In genomic region chr5:14668247-14668646, GRCh38 we compare ENCODE assay signal across 9 cellular contexts.
A peak's percentile ranks its signal among the peaks of the same experiment; 100 is the strongest.
DNase-seq lines count a peak whose midpoint lies in the region; ATAC-seq, FAIRE-seq and TF ChIP-seq lines count a peak whose summit lies in the region.
"Had no signal": no experiment of that assay in that cellular context is flagged by ENCODE, and none has a peak within 500 bp of the region (broad histone marks: within the 10 kb centered on the region; RNA-seq: fewer than 3 reads in every experiment).

No MANE protein-coding gene starts in this region.

- CTCF ChIA-PET in activated naive CD4-positive, alpha-beta T cell treated with anti-CD3 and anti-CD28 coated beads, Interleukin-2, amount 10 ng/mL, durations not matched to agents 7 days and 5 days (lab: Charles Lee) = interaction anchor here (1.2 to 4.8 kb wide), 2 partner anchors 11 to 16 kb away, joined by 3 to 24 read pairs; no protein-coding TSS in a partner anchor

- peaks cover 34% of the 10 kb centered on the region for H3K36me3 Mint-ChIP-seq in activated naive CD4-positive, alpha-beta T cell treated with anti-CD3 and anti-CD28 coated beads, Interleukin-2, amount 10 ng/mL, durations not matched to agents 7 days and 5 days

- TF ChIP-seq CTCF in GM12875 (IDR thresholded peaks at IDR 0.05; ENCODE audit: borderline replicate concordance, insufficient read depth, low read depth, low read length) = no peak
- TF ChIP-seq CTCF in D721Med (IDR thresholded peaks at IDR 0.05; ENCODE audit: insufficient read depth, missing control alignments) = no peak

- DNase-seq in NAMALWA (ENCODE audit: low spot score) = peak; percentile 27
- DNase-seq in activated naive CD4-positive, alpha-beta T cell treated with anti-CD3 and anti-CD28 coated beads, Interleukin-2, amount 10 ng/mL, durations not matched to agents 7 days and 5 days = no peak
- DNase-seq in stimulated activated CD8-positive, alpha-beta memory T cell treated with anti-CD3 and anti-CD28 coated beads, Interleukin-12 subunit alpha, Interleukin-12 subunit beta, amount 100 ng/mL, for 4 hours (ENCODE audit: low read depth) = peak; percentile 42
- no peak for DNase-seq in D721Med (ENCODE audit: insufficient read length, low spot score)
- DNase-seq in superior temporal gyrus (ENCODE audit: extremely low spot score) = no peak
- DNase-seq: NCI-H1417 treated with DMSO at 0.1 percent for 48 hours, sigmoid colon had no signal

- ATAC-seq in GM21390 (IDR thresholded peaks at IDR 0.05; ENCODE audit: unreplicated experiment) = no peak

- H3K4me3 Mint-ChIP-seq in activated naive CD4-positive, alpha-beta T cell treated with anti-CD3 and anti-CD28 coated beads, Interleukin-2, amount 10 ng/mL, durations not matched to agents 7 days and 5 days = no peak overlapping the region

- no peak for FAIRE-seq in D721Med (lab: Jason Lieb, UNC)

- H3K27me3 Mint-ChIP-seq in activated naive CD4-positive, alpha-beta T cell treated with anti-CD3 and anti-CD28 coated beads, Interleukin-2, amount 10 ng/mL, durations not matched to agents 7 days and 5 days = no peaks in the 10 kb centered on the region

- H3K4me3 ChIP-seq in GM12875 (ENCODE audit: low read depth, low read length) = peak overlapping the region; percentile 42
- H3K4me3 ChIP-seq: sigmoid colon had no signal

- peak overlapping the region; percentile 63 for H3K27ac Mint-ChIP-seq in activated naive CD4-positive, alpha-beta T cell treated with anti-CD3 and anti-CD28 coated beads, Interleukin-2, amount 10 ng/mL, durations not matched to agents 7 days and 5 days

- H3K9me3 Mint-ChIP-seq in activated naive CD4-positive, alpha-beta T cell treated with anti-CD3 and anti-CD28 coated beads, Interleukin-2, amount 10 ng/mL, durations not matched to agents 7 days and 5 days = no peaks in the 10 kb centered on the region

- H3K4me1 Mint-ChIP-seq in activated naive CD4-positive, alpha-beta T cell treated with anti-CD3 and anti-CD28 coated beads, Interleukin-2, amount 10 ng/mL, durations not matched to agents 7 days and 5 days = peaks cover 75% of the 10 kb centered on the region

Comparison
In these comparisons a context has a peak if more than half of its experiments do, and no peak if none do; other contexts are left out.
1. DNase-seq: peak in NAMALWA (single experiment) and stimulated activated CD8-positive, alpha-beta memory T cell treated with anti-CD3 and anti-CD28 coated beads, Interleukin-12 subunit alpha, Interleukin-12 subunit beta, amount 100 ng/mL, for 4 hours (single experiment); none in activated naive CD4-positive, alpha-beta T cell treated with anti-CD3 and anti-CD28 coated beads, Interleukin-2, amount 10 ng/mL, durations not matched to agents 7 days and 5 days (single experiment), D721Med (single experiment) and superior temporal gyrus (single experiment).